ENCODE assay signal across 3 cellular contexts in genomic region chr16:29707160-29707559, GRCh38. TPM values are rescaled to one million over a fixed set of nuclear protein-coding genes. Genes with fewer than 3 reads are reported as not detected.
"Had no signal": no experiment of that assay in that cellular context is flagged by ENCODE, and none has a peak within 500 bp of the region (broad histone marks: within the 10 kb centered on the region; RNA-seq: fewer than 3 reads in every experiment).

No MANE protein-coding gene starts in this region.

RNA-seq across cellular contexts. Expression of gene QPRT, which starts 28.2 kb away (rescaled TPM):
- polyA plus RNA-seq: IgD-negative memory B cell had no signal

RNA-seq across cellular contexts. Expression of gene C16orf54, which starts 38.6 kb away (rescaled TPM):
- polyA plus RNA-seq: H1, HepG2 had no signal
